ENCODE assay signal across 1 cellular context in genomic region chr10:119039161-119039560, GRCh38.
TF ChIP-seq lines count a peak whose summit lies in the region.

No MANE protein-coding gene starts in this region.

TF ChIP-seq in HCT116, 20 proteins besides CTCF, POLR2A, EP300 and RAD21 (continued from another document):
- no peak for TF ChIP-seq FOSL1 (IDR thresholded peaks at IDR 0.05; ENCODE audit: low read depth)
- no peak for TF ChIP-seq ZFX (IDR thresholded peaks at IDR 0.05)
- TF ChIP-seq CEBPB (IDR thresholded peaks at IDR 0.05; ENCODE audit: low read depth), result no peak
- TF ChIP-seq YY1 (IDR thresholded peaks at IDR 0.05; ENCODE audit: extremely low read depth, insufficient replicate concordance, low read depth, low read length), result no peak
- TF ChIP-seq EZH2 (IDR thresholded peaks at IDR 0.05), result no peak
- TF ChIP-seq ZBTB33 (IDR thresholded peaks at IDR 0.05; ENCODE audit: extremely low read depth, insufficient replicate concordance, low read length), result no peak
- no peak for TF ChIP-seq CBX3 (IDR thresholded peaks at IDR 0.05; ENCODE audit: low read depth)
- no peak for TF ChIP-seq JUND (IDR thresholded peaks at IDR 0.05)
- TF ChIP-seq TCF7L2 (IDR thresholded peaks at IDR 0.05; ENCODE audit: borderline replicate concordance, extremely low read depth, insufficient read depth, insufficient read length), result no peak
- TF ChIP-seq SIN3A (IDR thresholded peaks at IDR 0.05; ENCODE audit: low read depth), result no peak
- no peak for TF ChIP-seq MAX (IDR thresholded peaks at IDR 0.05)
- no peak for TF ChIP-seq ZNF274 (IDR thresholded peaks at IDR 0.05; ENCODE audit: low read depth, low read length)
- no peak for TF ChIP-seq SP1 (IDR thresholded peaks at IDR 0.05; ENCODE audit: low read depth)
- no peak for TF ChIP-seq EGR1 (IDR thresholded peaks at IDR 0.05; ENCODE audit: low read depth)
TF ChIP-seq in HCT116: peak in this region for 0.
